8 cellular contexts compared by ENCODE assay signal in genomic region chr1:153567621-153568366, GRCh38. TPM values are rescaled to one million over a fixed set of nuclear protein-coding genes. Genes with fewer than 3 reads are reported as not detected.
DNase-seq lines count a peak whose midpoint lies in the region; ATAC-seq and TF ChIP-seq lines count a peak whose summit lies in the region.

No MANE protein-coding gene starts in this region.

- peak; percentile 59 for DNase-seq in H7
- peak in 1 of 2 experiments; percentile 37 for DNase-seq in SJSA1 (ENCODE audit: low read depth in 1 of 2, low spot score in 2 of 2)
- DNase-seq in psoas muscle = no peak
- DNase-seq in SIG-M5 treated with dmso at 0.1 percent for 504 hours (lab: John Stamatoyannopoulos, UW; ENCODE audit: unreplicated experiment) = no peak
- no peak for DNase-seq in midbrain (lab: John Stamatoyannopoulos, UW)
- no peak for DNase-seq in GM10266 (ENCODE audit: extremely low spot score)

- no peak for TF ChIP-seq CTCF in psoas muscle (IDR thresholded peaks at IDR 0.05)
- no peak for TF ChIP-seq CTCF in GM10266 (IDR thresholded peaks at IDR 0.05; ENCODE audit: control insufficient read depth, insufficient read depth, low read depth, missing control alignments)

- H3K9me3 ChIP-seq in SJSA1 (replicated peaks) (no peaks in the 10 kb centered on the region), endocrine pancreas (ENCODE audit: control insufficient read depth, low read length) (no peaks in the 10 kb centered on the region), psoas muscle (no peaks in the 10 kb centered on the region)

- H3K27ac ChIP-seq in SJSA1 = peak overlapping the region; percentile 99
- peak overlapping the region; percentile 65 for H3K27ac ChIP-seq in psoas muscle

- intact Hi-C loops in psoas muscle (cut with DNase I) = loop anchor here (1.0 to 5.0 kb wide), 5 partner anchors 34 to 215 kb away; no protein-coding TSS in a partner anchor

- H3K36me3 ChIP-seq in H7 (replicated peaks; ENCODE audit: control insufficient read depth, insufficient read depth, low read length) (no peaks in the 10 kb centered on the region), SJSA1 (0 out of 2 replicates have a peak, but pooled peaks cover 4% of the 10 kb centered on the region), endocrine pancreas (ENCODE audit: control insufficient read depth, insufficient read depth, low read length) (no peaks in the 10 kb centered on the region), psoas muscle (ENCODE audit: insufficient read depth in 1 of 2, low read depth in 1 of 2) (no peaks in the 10 kb centered on the region)

- H3K4me1 ChIP-seq in SJSA1 (replicated peaks) = peaks cover 45% of the 10 kb centered on the region
- no peaks in the 10 kb centered on the region for H3K4me1 ChIP-seq in endocrine pancreas (ENCODE audit: control insufficient read depth, insufficient read depth, low read length)
- H3K4me1 ChIP-seq in psoas muscle = peaks cover 43% of the 10 kb centered on the region

- WGBS in psoas muscle, 3 donors = 64 to 78% (median 68%) methylated on average over 22 of the region's 22 CpGs

- peak overlapping the region; percentile 63 for H3K9ac ChIP-seq in endocrine pancreas (ENCODE audit: control insufficient read depth, insufficient read depth, low read length)

- H3K4me3 ChIP-seq in H7 (ENCODE audit: insufficient read depth, low read depth, low read length) (peak overlapping the region; percentile 23; the same call in 1 of the 2 replicates), SJSA1 (no peak overlapping the region), endocrine pancreas (ENCODE audit: control insufficient read depth, insufficient read depth, low read length) (no peak overlapping the region), psoas muscle (peak overlapping the region; percentile 52)

- H3K27me3 ChIP-seq in H7 (ENCODE audit: control insufficient read depth, insufficient read depth, low read length) = no peaks in the 10 kb centered on the region; the same call in 1 of the 2 replicates
- H3K27me3 ChIP-seq in SJSA1 (replicated peaks) = no peaks in the 10 kb centered on the region
- H3K27me3 ChIP-seq in endocrine pancreas (ENCODE audit: control insufficient read depth, insufficient read depth, low read length) = no peaks in the 10 kb centered on the region
- no peaks in the 10 kb centered on the region for H3K27me3 ChIP-seq in psoas muscle (ENCODE audit: insufficient read depth in 3 of 3, low read length in 2 of 3)

- ATAC-seq in psoas muscle = no peak
- no peak for ATAC-seq in GM19452 (IDR thresholded peaks at IDR 0.05; ENCODE audit: unreplicated experiment)

RNA-seq across cellular contexts. Expression of gene S100A2, which starts 2.1 kb away (rescaled TPM):
- 0.94 TPM in 1 of 2 replicates, not detected in the other for total RNA-seq in H7 (2014; rRNA removed; shearing (Covaris generic))
- 5.3 and 15.8 TPM in 2 replicates for total RNA-seq in SJSA1 (2014; rRNA removed; shearing (Covaris generic))
- 1 to 10 TPM in 3 of 4 donors, under 1 TPM in 1; 0.86 to 10.0 (median 1.1) TPM for total RNA-seq in psoas muscle
- polyA plus RNA-seq in psoas muscle = 10 to 100 TPM in 1 of 3 donors, 1 to 10 TPM in 2; 1.1 to 15.4 (median 2.1) TPM

RNA-seq across cellular contexts. Expression of gene S100A3, which starts 18.7 kb away (rescaled TPM):
- total RNA-seq in H7 (2014; rRNA removed; shearing (Covaris generic)) = 0.30 and 0.31 TPM in 2 replicates
- 0.31 and 2.9 TPM in 2 replicates for total RNA-seq in SJSA1 (2014; rRNA removed; shearing (Covaris generic))
- 1 to 10 TPM in 2 of 4 donors, under 1 TPM in 2; 0.34 to 5.5 (median 0.86) TPM for total RNA-seq in psoas muscle
- 1 to 10 TPM in 2 of 3 donors, under 1 TPM in 1; 0.77 to 6.6 (median 3.4) TPM for polyA plus RNA-seq in psoas muscle

RNA-seq across cellular contexts. Expression of gene S100A4, which starts 22.2 kb away (rescaled TPM):
- total RNA-seq in H7 (2014; rRNA removed; shearing (Covaris generic)) = 17.3 and 18.0 TPM in 2 replicates
- total RNA-seq in SJSA1 (2014; rRNA removed; shearing (Covaris generic)) = 5.0 and 9.5 TPM in 2 replicates
- total RNA-seq in psoas muscle = 10 to 100 TPM; 27.0 to 54.7 (median 47.3) TPM
- polyA plus RNA-seq in psoas muscle = 100 to 1,000 TPM in 1 of 3 donors, 10 to 100 TPM in 2; 75.2 to 155 (median 83.6) TPM

RNA-seq across cellular contexts. Expression of gene S100A5, which starts 27.1 kb away (rescaled TPM):
- not detected in 2 replicates for total RNA-seq in H7 (2014; rRNA removed; shearing (Covaris generic))
- not detected in 2 replicates for total RNA-seq in SJSA1 (2014; rRNA removed; shearing (Covaris generic))
- not detected for total RNA-seq in psoas muscle
- not detected for polyA plus RNA-seq in psoas muscle

RNA-seq across cellular contexts. Expression of gene S100A6, which starts 32.0 kb away (rescaled TPM):
- 1.3 and 1.4 TPM in 2 replicates for total RNA-seq in H7 (2014; rRNA removed; shearing (Covaris generic))
- total RNA-seq in SJSA1 (2014; rRNA removed; shearing (Covaris generic)) = 609 and 771 TPM in 2 replicates
- 100 to 1,000 TPM in 3 of 4 donors, 10 to 100 TPM in 1; 78.5 to 420 (median 150) TPM for total RNA-seq in psoas muscle
- polyA plus RNA-seq in psoas muscle = 100 to 1,000 TPM; 295 to 506 (median 467) TPM

Comparison
In these comparisons a context has a peak if more than half of its experiments do, and no peak if none do; other contexts are left out.
1. H3K4me3 ChIP-seq: peak in H7 (single experiment) and psoas muscle (single experiment); none in SJSA1 (single experiment) and endocrine pancreas (single experiment).